ENCODE assay signal across 1 cellular context in genomic region chr9:108095496-108095895, GRCh38.
TF ChIP-seq lines count a peak whose summit lies in the region.

No MANE protein-coding gene starts in this region.

TF ChIP-seq in H1, 55 proteins besides CTCF, POLR2A, EP300 and RAD21:
- TF ChIP-seq SIRT6 (IDR thresholded peaks at IDR 0.05; ENCODE audit: low read length) (no peak), GABPA (IDR thresholded peaks at IDR 0.05; ENCODE audit: borderline replicate concordance, insufficient read depth, low read length) (no peak), SAP30 (IDR thresholded peaks at IDR 0.05; ENCODE audit: insufficient read depth, insufficient replicate concordance, low read length) (no peak), KDM1A (IDR thresholded peaks at IDR 0.05; ENCODE audit: borderline replicate concordance, low read length) (no peak), TEAD4 (IDR thresholded peaks at IDR 0.05; ENCODE audit: low read depth, low read length) (no peak), PHF8 (conservative IDR thresholded peaks at IDR 0.05; ENCODE audit: low read depth, low read length) (no peak), ASH2L (IDR thresholded peaks at IDR 0.05; ENCODE audit: low read length) (no peak), ATF2 (IDR thresholded peaks at IDR 0.05; ENCODE audit: low read length) (no peak), KDM5A (IDR thresholded peaks at IDR 0.05; ENCODE audit: low read length) (no peak), CBX5 (IDR thresholded peaks at IDR 0.05; ENCODE audit: low read depth, low read length) (no peak), SIN3A (conservative IDR thresholded peaks at IDR 0.05 in 1 of 2, IDR thresholded peaks at IDR 0.05 in 1 of 2; ENCODE audit: low read depth in 1 of 2, low read length in 2 of 2) (no peak), BACH1 (IDR thresholded peaks at IDR 0.05; ENCODE audit: low read length) (no peak), TAF1 (IDR thresholded peaks at IDR 0.05; ENCODE audit: low read depth, low read length) (no peak), YY1 (IDR thresholded peaks at IDR 0.05; ENCODE audit: low read depth, low read length) (no peak)
- TF ChIP-seq, protein P1, sequence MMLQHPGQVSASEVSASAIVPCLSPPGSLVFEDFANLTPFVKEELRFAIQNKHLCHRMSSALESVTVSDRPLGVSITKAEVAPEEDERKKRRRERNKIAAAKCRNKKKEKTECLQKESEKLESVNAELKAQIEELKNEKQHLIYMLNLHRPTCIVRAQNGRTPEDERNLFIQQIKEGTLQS (IDR thresholded peaks at IDR 0.05; ENCODE audit: insufficient read depth, low read depth, low read length): no peak
